21 cellular contexts compared by ENCODE assay signal in genomic region chr20:60108397-60108796, GRCh38.
DNase-seq lines count a peak whose midpoint lies in the region; ATAC-seq and TF ChIP-seq lines count a peak whose summit lies in the region.
"Had no signal": no experiment of that assay in that cellular context is flagged by ENCODE, and none has a peak within 500 bp of the region (broad histone marks: within the 10 kb centered on the region; RNA-seq: fewer than 3 reads in every experiment).

No MANE protein-coding gene starts in this region.

- no peak for ATAC-seq in stimulated activated naive CD8-positive, alpha-beta T cell treated with anti-CD3 and anti-CD28 coated beads, Interleukin-15, Interleukin-2, amounts not matched to agents 100 U/mL and 50 U/mL, for 24 hours
- ATAC-seq in HG03039 (IDR thresholded peaks at IDR 0.05; ENCODE audit: unreplicated experiment) = no peak
- ATAC-seq: left cardiac atrium; stimulated activated naive B cell treated with anti-CD40 and anti-IgM and Interleukin-4, amounts not matched to agents 10 μg/mL and 1 μg/mL and 100 μg/mL, for 72 hours had no signal

- DNase-seq in HFF-Myc (ENCODE audit: extremely low read depth, low read depth) (peak; percentile 25), SW480 (ENCODE audit: low spot score) (peak; percentile 93), mesenchymal stem cell (peak; percentile 1), Kasumi-1 (lab: John Stamatoyannopoulos, UW) (no peak)
- DNase-seq in stimulated activated CD4-positive, alpha-beta T cell treated with anti-CD3 and anti-CD28 coated beads, Interleukin-15, amount 100 ng/mL, for 24 hours = no peak
- DNase-seq in stimulated activated naive CD8-positive, alpha-beta T cell treated with anti-CD3 and anti-CD28 coated beads, Interleukin-15, Interleukin-2, amounts not matched to agents 100 U/mL and 50 U/mL, for 24 hours = no peak
- DNase-seq: activated CD4-positive, alpha-beta T cell treated with anti-CD3 and anti-CD28 coated beads, Interleukin-2, amount 50 U/mL, for 1 hour; activated naive CD4-positive, alpha-beta T cell treated with anti-CD3 and anti-CD28 coated beads, Interleukin-2, amount 50 U/mL, for 16 hours; aorta; central memory CD4-positive, alpha-beta T cell; head of caudate nucleus; left cardiac atrium; NCI-H2029 treated with DMSO at 0.1 percent for 48 hours; NCI-H226; NCI-H748 treated with DMSO at 0.1 percent for 48 hours; occipital lobe; stimulated activated CD4-positive, alpha-beta T cell treated with anti-CD3 and anti-CD28 coated beads, Interleukin-4, amount 100 ng/mL, for 24 hours; stimulated activated naive B cell treated with anti-CD40 and anti-IgM and Interleukin-4, amounts not matched to agents 10 μg/mL and 1 μg/mL and 100 μg/mL, for 72 hours; WERI-Rb-1 had no signal

- no peaks in the 10 kb centered on the region for H3K79me1 ChIP-seq in mesenchymal stem cell (replicated peaks; ENCODE audit: low read length, poor library complexity, severe bottlenecking)

- no peak overlapping the region for H3K4ac ChIP-seq in mesenchymal stem cell (ENCODE audit: low read depth in 1 of 2, low read length in 2 of 2)

- no peak overlapping the region for H2BK12ac ChIP-seq in mesenchymal stem cell (ENCODE audit: low read length in 2 of 2)

- H2BK5ac ChIP-seq in mesenchymal stem cell (ENCODE audit: low read depth, low read length, poor library complexity, severe bottlenecking) = no peak overlapping the region

- H2AFZ ChIP-seq in mesenchymal stem cell (ENCODE audit: low read depth, low read length) = no peak overlapping the region

- H3K23ac ChIP-seq in mesenchymal stem cell (ENCODE audit: low read length in 2 of 2) = no peak overlapping the region

- H3K9me3 ChIP-seq in mesenchymal stem cell (ENCODE audit: control insufficient read depth, low read length) = no peaks in the 10 kb centered on the region
- H3K9me3 ChIP-seq: thoracic aorta had no signal

- no peak overlapping the region for H2BK120ac ChIP-seq in mesenchymal stem cell (ENCODE audit: low read depth, low read length)

- H3K4me1 ChIP-seq in mesenchymal stem cell (ENCODE audit: control insufficient read depth, insufficient read depth, low read depth, low read length) = peaks cover 2% of the 10 kb centered on the region

- H3K36me3 ChIP-seq in mesenchymal stem cell (ENCODE audit: control insufficient read depth in 1 of 2, insufficient read depth in 2 of 2, low read depth in 1 of 2, low read length in 2 of 2) = no peaks in the 10 kb centered on the region
- H3K36me3 ChIP-seq: thoracic aorta, WERI-Rb-1 had no signal

- no peak overlapping the region for H3K4me2 ChIP-seq in mesenchymal stem cell (ENCODE audit: low read length, poor library complexity, severe bottlenecking)

- no peak overlapping the region for H2BK15ac ChIP-seq in mesenchymal stem cell (ENCODE audit: low read depth, poor library complexity, severe bottlenecking)

- H4K91ac ChIP-seq in mesenchymal stem cell (ENCODE audit: low read length) = no peak overlapping the region

- peaks cover 0 to 9% of the 10 kb centered on the region in 2 experiments for H3K27me3 ChIP-seq in mesenchymal stem cell (ENCODE audit: control insufficient read depth in 1 of 2, insufficient read depth in 1 of 2, low read length in 2 of 2)

- H2AK5ac ChIP-seq in mesenchymal stem cell (ENCODE audit: low read length, severe bottlenecking) = no peak overlapping the region

- H3K27ac ChIP-seq in mesenchymal stem cell (ENCODE audit: low read length, poor library complexity, severe bottlenecking) = no peak overlapping the region
- H3K27ac ChIP-seq: thoracic aorta, WERI-Rb-1 had no signal

- no peak overlapping the region for H3K14ac ChIP-seq in mesenchymal stem cell (ENCODE audit: low read length in 2 of 2)

- no peak overlapping the region for H3K4me3 ChIP-seq in HFF-Myc (replicated peaks; ENCODE audit: low read depth, low read length)
- no peak overlapping the region for H3K4me3 ChIP-seq in mesenchymal stem cell (ENCODE audit: insufficient read depth in 1 of 2, low read depth in 1 of 2, low read length in 2 of 2)
- H3K4me3 ChIP-seq: thoracic aorta had no signal

- no peak for TF ChIP-seq CTCF in HFF-Myc (IDR thresholded peaks at IDR 0.05; ENCODE audit: low read depth, low read length, missing control alignments)

- no peak overlapping the region for H3K9ac ChIP-seq in mesenchymal stem cell (ENCODE audit: low read length)

- 93% methylated on average over 4 of the region's 5 CpGs for WGBS in mesenchymal stem cell

- no peak overlapping the region for H3K18ac ChIP-seq in mesenchymal stem cell (ENCODE audit: low read depth in 1 of 2, low read length in 2 of 2)

- no peak overlapping the region for H4K8ac ChIP-seq in mesenchymal stem cell (ENCODE audit: low read length)

Comparison
In these comparisons a context has a peak if more than half of its experiments do, and no peak if none do; other contexts are left out.
1. DNase-seq: peak in HFF-Myc (single experiment), SW480 (single experiment) and mesenchymal stem cell (single experiment); none in stimulated activated CD4-positive, alpha-beta T cell treated with anti-CD3 and anti-CD28 coated beads, Interleukin-15, amount 100 ng/mL, for 24 hours (single experiment), Kasumi-1 (0 of 2) and stimulated activated naive CD8-positive, alpha-beta T cell treated with anti-CD3 and anti-CD28 coated beads, Interleukin-15, Interleukin-2, amounts not matched to agents 100 U/mL and 50 U/mL, for 24 hours (single experiment).